Comparison of ENCODE assay signal across 17 cellular contexts in the genomic region with DNA sequence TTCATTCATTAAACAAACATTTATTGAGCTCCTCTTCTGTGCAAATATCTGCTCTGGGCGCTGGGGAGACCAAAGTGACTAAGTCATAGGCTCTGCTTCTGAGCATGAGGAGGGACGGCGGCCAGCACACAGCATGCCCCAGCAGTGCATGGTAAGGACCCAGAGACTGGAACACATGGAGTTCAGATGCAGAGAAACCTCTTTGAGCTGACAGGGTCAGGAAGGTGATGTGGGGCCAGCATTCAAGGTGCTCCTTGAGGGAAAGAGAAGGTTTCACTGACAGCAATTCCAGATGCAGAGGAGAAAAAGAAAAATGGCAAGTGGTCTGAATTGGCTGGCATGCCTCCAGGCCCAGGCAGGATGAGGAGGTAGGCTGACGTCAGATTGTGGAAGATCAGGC.
DNase-seq lines count a peak whose midpoint lies in the region; ATAC-seq, FAIRE-seq and TF ChIP-seq lines count a peak whose summit lies in the region.
"Had no signal": no experiment of that assay in that cellular context is flagged by ENCODE, and none has a peak within 500 bp of the region (broad histone marks: within the 10 kb centered on the region; RNA-seq: fewer than 3 reads in every experiment).

No MANE protein-coding gene starts in this region.

- no peaks in the 10 kb centered on the region for H3K79me2 ChIP-seq in HepG2 (ENCODE audit: insufficient read depth, low read length)

- no peak overlapping the region for H3K4me3 ChIP-seq in BLaER1
- H3K4me3 ChIP-seq in CD4-positive, alpha-beta memory T cell (ENCODE audit: low read length in 2 of 2) = no peak overlapping the region
- no peak overlapping the region for H3K4me3 ChIP-seq in HepG2 (replicated peaks in 1 of 3; ENCODE audit: insufficient read depth in 1 of 3, low read depth in 2 of 3, low read length in 3 of 3)
- no peak overlapping the region for H3K4me3 ChIP-seq in testis
- H3K4me3 ChIP-seq: heart left ventricle, SJSA1 had no signal

- H3K27me3 ChIP-seq in BLaER1 (no peaks in the 10 kb centered on the region), HepG2 (ENCODE audit: control insufficient read depth in 1 of 2, insufficient read depth in 2 of 2, low read length in 2 of 2) (peaks cover 1 to 8% of the 10 kb centered on the region in 2 experiments; a peak in 2 of 5 replicates), testis (no peaks in the 10 kb centered on the region)
- H3K27me3 ChIP-seq in CD4-positive, alpha-beta memory T cell (ENCODE audit: insufficient read depth, low read length) = no peaks in the 10 kb centered on the region
- H3K27me3 ChIP-seq: SJSA1 had no signal

- H4K20me1 ChIP-seq in BLaER1 = peaks cover 12% of the 10 kb centered on the region; the same call in 1 of the 2 replicates
- H4K20me1 ChIP-seq in HepG2 (ENCODE audit: insufficient read depth, low read length) = no peaks in the 10 kb centered on the region

- H3K27me3 Mint-ChIP-seq in CD4-positive, alpha-beta memory T cell = no peaks in the 10 kb centered on the region
- H3K27me3 Mint-ChIP-seq in activated CD8-positive, alpha-beta T cell treated with anti-CD3 and anti-CD28 coated beads, Interleukin-2, amount 10 ng/mL, durations not matched to agents 7 days and 5 days (ENCODE audit: low read depth) = no peaks in the 10 kb centered on the region

- H3K36me3 Mint-ChIP-seq in CD4-positive, alpha-beta memory T cell = peaks cover 0 to 4% of the 10 kb centered on the region in 2 donors
- peaks cover 8% of the 10 kb centered on the region for H3K36me3 Mint-ChIP-seq in activated CD8-positive, alpha-beta T cell treated with anti-CD3 and anti-CD28 coated beads, Interleukin-2, amount 10 ng/mL, durations not matched to agents 7 days and 5 days (ENCODE audit: low read depth)

- intact Hi-C loops in CD4-positive, alpha-beta memory T cell (cut with micrococcal nuclease) = loop anchor here (1.0 kb wide), 1 partner anchor 37 kb away; no protein-coding TSS in a partner anchor
- intact Hi-C loops in HepG2 (cut with micrococcal nuclease; ENCODE audit: unreplicated experiment) (no loop called here), testis (cut with DNase I; ENCODE audit: low total_unique reads) (no loop called here)

- H3K36me3 ChIP-seq in BLaER1 (no peaks in the 10 kb centered on the region), HepG2 (replicated peaks in 1 of 2; ENCODE audit: control insufficient read depth in 1 of 2, insufficient read depth in 2 of 2, low read length in 2 of 2) (no peaks in the 10 kb centered on the region), testis (ENCODE audit: low read depth, missing control alignments) (no peaks in the 10 kb centered on the region)
- no peaks in the 10 kb centered on the region for H3K36me3 ChIP-seq in CD4-positive, alpha-beta memory T cell (ENCODE audit: insufficient read depth, low read length)
- H3K36me3 ChIP-seq: heart left ventricle, SJSA1 had no signal

- peaks cover 49 to 84% (median 65%) of the 10 kb centered on the region in 4 donors for H3K4me1 Mint-ChIP-seq in CD4-positive, alpha-beta memory T cell
- peaks cover 54% of the 10 kb centered on the region for H3K4me1 Mint-ChIP-seq in activated CD8-positive, alpha-beta T cell treated with anti-CD3 and anti-CD28 coated beads, Interleukin-2, amount 10 ng/mL, durations not matched to agents 7 days and 5 days (ENCODE audit: low read depth)

- H3K27ac Mint-ChIP-seq in CD4-positive, alpha-beta memory T cell = peak overlapping the region; percentile 74 to 97 (median 88)
- peak overlapping the region; percentile 94 for H3K27ac Mint-ChIP-seq in activated CD8-positive, alpha-beta T cell treated with anti-CD3 and anti-CD28 coated beads, Interleukin-2, amount 10 ng/mL, durations not matched to agents 7 days and 5 days

- no peak for DNase-seq in CD4-positive, alpha-beta memory T cell
- DNase-seq in activated CD8-positive, alpha-beta T cell treated with anti-CD3 and anti-CD28 coated beads, Interleukin-2, amount 10 ng/mL, durations not matched to agents 7 days and 5 days = peak; percentile 20
- DNase-seq in HepG2 (ENCODE audit: low spot score) (no peak), testis (no peak), cerebellum (ENCODE audit: low spot score) (no peak)
- DNase-seq: anterior cingulate cortex; heart left ventricle; kidney; midbrain; NCI-H1048; NCI-H2171 treated with DMSO at 0.1 percent for 48 hours; stimulated activated naive B cell treated with anti-CD40 and anti-IgM and Interleukin-4, amounts not matched to agents 10 μg/mL and 1 μg/mL and 100 μg/mL, for 72 hours had no signal

- WGBS in HepG2 (ENCODE audit: low lambda C conversion rate) = 31% methylated on average over 4 of the region's 4 CpGs
- 86 to 94% methylated on average over 4 of the region's 4 CpGs for WGBS in testis, 2 donors

- H2AFZ ChIP-seq in HepG2 (ENCODE audit: low read length) = no peak overlapping the region

- no TSS peak for BruUV-seq in HepG2 (replicated peaks; lab: Mats Ljungman, UMichigan)

- H3K4me1 ChIP-seq in BLaER1 = peaks cover 81% of the 10 kb centered on the region
- H3K4me1 ChIP-seq in CD4-positive, alpha-beta memory T cell (ENCODE audit: insufficient read depth, low read length) = peaks cover 62% of the 10 kb centered on the region
- H3K4me1 ChIP-seq in HepG2 (ENCODE audit: insufficient read depth, low read length) = peaks cover 41% of the 10 kb centered on the region
- no peaks in the 10 kb centered on the region for H3K4me1 ChIP-seq in testis

- no peak for TF ChIP-seq CTCF in HepG2 (CRISPR knock-in tag; IDR thresholded peaks at IDR 0.05)
- TF ChIP-seq CTCF in testis (IDR thresholded peaks at IDR 0.05) = no peak

- POLR2A ChIA-PET in CD4-positive, alpha-beta memory T cell (lab: Charles Lee; ENCODE audit: partially characterized antibody) = interaction anchor here (0.6 to 4.8 kb wide), 17 partner anchors 9 to 1076 kb away, joined by 3 to 24 read pairs (median 5); a partner anchor contains a TSS
- POLR2A ChIA-PET in activated CD8-positive, alpha-beta T cell treated with anti-CD3 and anti-CD28 coated beads, Interleukin-2, amount 10 ng/mL, durations not matched to agents 7 days and 5 days (lab: Charles Lee) = interaction anchor here (0.6 to 1.2 kb wide), 8 partner anchors 8 to 40 kb away, joined by 3 to 4 read pairs (median 4); no protein-coding TSS in a partner anchor
- POLR2A ChIA-PET in HepG2 (lab: Yijun Ruan, JAX) = no interaction called here

- H3K9ac ChIP-seq in BLaER1 (no peak overlapping the region), HepG2 (ENCODE audit: insufficient read depth, low read depth, low read length) (no peak overlapping the region)

- ATAC-seq in activated CD8-positive, alpha-beta T cell treated with anti-CD3 and anti-CD28 coated beads, Interleukin-2, amount 10 ng/mL, durations not matched to agents 7 days and 5 days = no peak
- peak; percentile 46 for ATAC-seq in HepG2
- no peak for ATAC-seq in GM21786 (IDR thresholded peaks at IDR 0.05; ENCODE audit: unreplicated experiment)

- TF ChIP-seq RAD21 in HepG2 (CRISPR knock-in tag; IDR thresholded peaks at IDR 0.05) = no peak

- H3K9me3 ChIP-seq in BLaER1 (no peaks in the 10 kb centered on the region), HepG2 (ENCODE audit: low read length) (no peaks in the 10 kb centered on the region), testis (no peaks in the 10 kb centered on the region)
- H3K9me3 ChIP-seq in CD4-positive, alpha-beta memory T cell (ENCODE audit: control insufficient read depth in 1 of 2, low read length in 2 of 2) = no peaks in the 10 kb centered on the region
- H3K9me3 ChIP-seq: heart left ventricle, SJSA1 had no signal

- peak overlapping the region in 7 of 8 donors; percentile 69 to 85 (median 80) for H3K4me3 Mint-ChIP-seq in CD4-positive, alpha-beta memory T cell
- peak overlapping the region; percentile 57 for H3K4me3 Mint-ChIP-seq in activated CD8-positive, alpha-beta T cell treated with anti-CD3 and anti-CD28 coated beads, Interleukin-2, amount 10 ng/mL, durations not matched to agents 7 days and 5 days

- CTCF ChIA-PET in CD4-positive, alpha-beta memory T cell (lab: Charles Lee; ENCODE audit: partially characterized antibody) = interaction anchor here (0.7 to 3.2 kb wide), 7 partner anchors 9 to 437 kb away, joined by 3 to 15 read pairs (median 3); no protein-coding TSS in a partner anchor
- CTCF ChIA-PET in activated CD8-positive, alpha-beta T cell treated with anti-CD3 and anti-CD28 coated beads, Interleukin-2, amount 10 ng/mL, durations not matched to agents 7 days and 5 days (lab: Charles Lee) = interaction anchor here (0.6 to 4.0 kb wide), 10 partner anchors 8 to 1066 kb away, joined by 3 to 25 read pairs (median 6); a partner anchor contains a TSS
- CTCF ChIA-PET in HepG2 (lab: Yijun Ruan, JAX; ENCODE audit: low intra/inter-chr PET ratio, low total read pairs) = no interaction called here

- no peak for FAIRE-seq in HepG2 (lab: Jason Lieb, UNC)
- FAIRE-seq: colon, H54, kidney had no signal

- TF ChIP-seq POLR2A in HepG2 (IDR thresholded peaks at IDR 0.05; ENCODE audit: insufficient read depth in 1 of 2, low read depth in 2 of 2, low read length in 2 of 2) (no peak), testis (IDR thresholded peaks at IDR 0.05) (no peak)

- in situ Hi-C loops in HepG2 (cut with HindIII; ENCODE audit: extremely low pct_ligation_motif_present, low pct_unique_long_range_greater_than_20kb) = no loop called here

- peak overlapping the region; percentile 91 for H3K4me2 ChIP-seq in BLaER1
- peak overlapping the region; percentile 59 for H3K4me2 ChIP-seq in HepG2 (ENCODE audit: low read depth, low read length)

- H3K9me3 Mint-ChIP-seq in CD4-positive, alpha-beta memory T cell = peaks cover 0 to 3% (median 0%) of the 10 kb centered on the region in 8 donors
- no peaks in the 10 kb centered on the region for H3K9me3 Mint-ChIP-seq in activated CD8-positive, alpha-beta T cell treated with anti-CD3 and anti-CD28 coated beads, Interleukin-2, amount 10 ng/mL, durations not matched to agents 7 days and 5 days (ENCODE audit: insufficient read depth)

- H3K27ac ChIP-seq in BLaER1 (no peak overlapping the region), HepG2 (ENCODE audit: extremely low read length, insufficient read depth, low read length) (no peak overlapping the region), testis (no peak overlapping the region)
- H3K27ac ChIP-seq in CD4-positive, alpha-beta memory T cell (ENCODE audit: low read depth, low read length) = no peak overlapping the region
- H3K27ac ChIP-seq: SJSA1 had no signal

- TF ChIP-seq EP300 in HepG2 (IDR thresholded peaks at IDR 0.05; ENCODE audit: low read depth in 2 of 2, low read length in 2 of 2) (no peak), HepG2 (CRISPR knock-in tag; IDR thresholded peaks at IDR 0.05; ENCODE audit: borderline replicate concordance) (no peak)

TF ChIP-seq in HepG2, 621 proteins besides CTCF, POLR2A, EP300 and RAD21 (continues in another document):
- TF ChIP-seq, protein P1, sequence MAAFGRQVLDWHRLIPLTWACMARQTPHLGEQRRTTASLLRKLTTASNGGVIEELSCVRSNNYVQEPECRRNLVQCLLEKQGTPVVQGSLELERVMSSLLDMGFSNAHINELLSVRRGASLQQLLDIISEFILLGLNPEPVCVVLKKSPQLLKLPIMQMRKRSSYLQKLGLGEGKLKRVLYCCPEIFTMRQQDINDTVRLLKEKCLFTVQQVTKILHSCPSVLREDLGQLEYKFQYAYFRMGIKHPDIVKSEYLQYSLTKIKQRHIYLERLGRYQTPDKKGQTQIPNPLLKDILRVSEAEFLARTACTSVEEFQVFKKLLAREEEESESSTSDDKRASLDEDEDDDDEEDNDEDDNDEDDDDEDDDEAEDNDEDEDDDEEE (CRISPR knock-in tag; IDR thresholded peaks at IDR 0.05) = no peak
